ENCODE assay signal across 10 cellular contexts in genomic region chr12:122840580-122841513, GRCh38. TPM values are rescaled to one million over a fixed set of nuclear protein-coding genes. Genes with fewer than 3 reads are reported as not detected.
DNase-seq lines count a peak whose midpoint lies in the region; ATAC-seq and TF ChIP-seq lines count a peak whose summit lies in the region.
"Had no signal": no experiment of that assay in that cellular context is flagged by ENCODE, and none has a peak within 500 bp of the region (broad histone marks: within the 10 kb centered on the region; RNA-seq: fewer than 3 reads in every experiment).

No MANE protein-coding gene starts in this region.

- H3K27me3 Mint-ChIP-seq in chondrocyte (ENCODE audit: low read depth): no peaks in the 10 kb centered on the region
- H3K27me3 Mint-ChIP-seq in T-helper 2 cell treated with Interferon-gamma antibody and Interleukin-4, amounts not matched to agents 5 μg/mL and 100 μg/mL, for 36 hours (ENCODE audit: low read depth): no peaks in the 10 kb centered on the region

- H3K36me3 ChIP-seq in mesodermal cell (ENCODE audit: control insufficient read depth, insufficient read depth, low read length): no peaks in the 10 kb centered on the region
- no peaks in the 10 kb centered on the region for H3K36me3 ChIP-seq in urinary bladder (ENCODE audit: insufficient read depth)
- H3K36me3 ChIP-seq: pancreas had no signal

- peaks cover 24% of the 10 kb centered on the region for H3K4me1 ChIP-seq in mesodermal cell (ENCODE audit: control insufficient read depth, insufficient read depth, low read length, poor library complexity, severe bottlenecking)
- no peaks in the 10 kb centered on the region for H3K4me1 ChIP-seq in urinary bladder (ENCODE audit: insufficient read depth)

- WGBS in mesodermal cell (ENCODE audit: insufficient coverage in 2 of 2), 2 experiments: 83 to 92% methylated on average over 12 to 25 of the region's 26 CpGs
- WGBS in urinary bladder: 82% methylated on average over 26 of the region's 26 CpGs

- H3K4me1 Mint-ChIP-seq in chondrocyte (ENCODE audit: low read depth): peaks cover 39% of the 10 kb centered on the region
- H3K4me1 Mint-ChIP-seq in T-helper 2 cell treated with Interferon-gamma antibody and Interleukin-4, amounts not matched to agents 5 μg/mL and 100 μg/mL, for 36 hours (ENCODE audit: low read depth): peaks cover 17% of the 10 kb centered on the region

- H3K36me3 Mint-ChIP-seq in activated naive CD4-positive, alpha-beta T cell treated with anti-CD3 and anti-CD28 coated beads, Interleukin-2, amount 50 U/mL, for 72 hours: peaks cover 9% of the 10 kb centered on the region in 2 donors
- H3K36me3 Mint-ChIP-seq in chondrocyte (ENCODE audit: low read depth): no peaks in the 10 kb centered on the region
- peaks cover 9% of the 10 kb centered on the region for H3K36me3 Mint-ChIP-seq in T-helper 2 cell treated with Interferon-gamma antibody and Interleukin-4, amounts not matched to agents 5 μg/mL and 100 μg/mL, for 36 hours (ENCODE audit: low read depth)

- H3K4me3 Mint-ChIP-seq in chondrocyte (ENCODE audit: unreplicated experiment): no peak overlapping the region
- no peak overlapping the region for H3K4me3 Mint-ChIP-seq in T-helper 2 cell treated with Interferon-gamma antibody and Interleukin-4, amounts not matched to agents 5 μg/mL and 100 μg/mL, for 36 hours
- H3K4me3 Mint-ChIP-seq: dendritic cell treated with granulocyte-macrophage colony-stimulating factor and Interleukin-4, amounts not matched to agents 40 ng/mL and 50 ng/mL, for 4 days had no signal

- H3K9me3 Mint-ChIP-seq in activated naive CD4-positive, alpha-beta T cell treated with anti-CD3 and anti-CD28 coated beads, Interleukin-2, amount 50 U/mL, for 72 hours: no peaks in the 10 kb centered on the region
- no peaks in the 10 kb centered on the region for H3K9me3 Mint-ChIP-seq in chondrocyte (ENCODE audit: low read depth)
- H3K9me3 Mint-ChIP-seq in T-helper 2 cell treated with Interferon-gamma antibody and Interleukin-4, amounts not matched to agents 5 μg/mL and 100 μg/mL, for 36 hours: no peaks in the 10 kb centered on the region
- H3K9me3 Mint-ChIP-seq: dendritic cell treated with granulocyte-macrophage colony-stimulating factor and Interleukin-4, amounts not matched to agents 40 ng/mL and 50 ng/mL, for 4 days had no signal

- peak in 1 of 2 donors; percentile 51 for DNase-seq in activated naive CD4-positive, alpha-beta T cell treated with anti-CD3 and anti-CD28 coated beads, Interleukin-2, amount 50 U/mL, for 72 hours (ENCODE audit: low spot score in 2 of 2)
- no peak for DNase-seq in activated naive CD4-positive, alpha-beta T cell treated with Interleukin-2 at 50 U/mL for 16 hours
- DNase-seq in chondrocyte (ENCODE audit: low spot score) (no peak), NOMO-1 treated with DMSO at 0.1 percent for 48 hours (lab: John Stamatoyannopoulos, UW; ENCODE audit: unreplicated experiment) (no peak)
- no peak for DNase-seq in T-helper 2 cell treated with Interferon-gamma antibody and Interleukin-4, amounts not matched to agents 5 μg/mL and 100 μg/mL, for 36 hours (ENCODE audit: low spot score)

- H3K9me3 ChIP-seq in mesodermal cell (ENCODE audit: control insufficient read depth, low read length): no peaks in the 10 kb centered on the region
- H3K9me3 ChIP-seq: pancreas had no signal

- no peak for ATAC-seq in activated naive CD4-positive, alpha-beta T cell treated with anti-CD3 and anti-CD28 coated beads, Interleukin-2, amount 50 U/mL, for 72 hours
- ATAC-seq in GM21526 (IDR thresholded peaks at IDR 0.05; ENCODE audit: low FRiP score, unreplicated experiment): no peak

- no peak for TF ChIP-seq CTCF in chondrocyte (IDR thresholded peaks at IDR 0.05)

- H3K27ac Mint-ChIP-seq in activated naive CD4-positive, alpha-beta T cell treated with anti-CD3 and anti-CD28 coated beads, Interleukin-2, amount 50 U/mL, for 72 hours: peak overlapping the region; percentile 70 to 71
- H3K27ac Mint-ChIP-seq in chondrocyte (ENCODE audit: unreplicated experiment): peak overlapping the region; percentile 67
- no peak overlapping the region for H3K27ac Mint-ChIP-seq in T-helper 2 cell treated with Interferon-gamma antibody and Interleukin-4, amounts not matched to agents 5 μg/mL and 100 μg/mL, for 36 hours
- H3K27ac Mint-ChIP-seq: dendritic cell treated with granulocyte-macrophage colony-stimulating factor and Interleukin-4, amounts not matched to agents 40 ng/mL and 50 ng/mL, for 4 days had no signal

- H3K27ac ChIP-seq in mesodermal cell (ENCODE audit: low read depth, low read length, severe bottlenecking): peak overlapping the region; percentile 70
- H3K27ac ChIP-seq in urinary bladder (ENCODE audit: low read depth): peak overlapping the region; percentile 40

- H3K4me3 ChIP-seq in mesodermal cell (ENCODE audit: extremely low read depth, insufficient read depth, low read length, poor library complexity, severe bottlenecking) (no peak overlapping the region), urinary bladder (ENCODE audit: low read depth, low read length) (no peak overlapping the region)
- H3K4me3 ChIP-seq: pancreas had no signal

RNA-seq across cellular contexts. Expression of gene HIP1R, which starts 5.6 kb away (rescaled TPM):
- total RNA-seq in activated naive CD4-positive, alpha-beta T cell treated with anti-CD3 and anti-CD28 coated beads, Interleukin-2, amount 50 U/mL, for 72 hours: 10 to 100 TPM; 16.7 to 48.9 TPM
- total RNA-seq in chondrocyte (13.8 to 14.1 TPM (median 13.8 TPM) in 3 replicates), urinary bladder (17.2 TPM)
- 11.2 TPM for polyA plus RNA-seq in mesodermal cell (2013, experiment 1 of 2)
- polyA plus RNA-seq in mesodermal cell (2013, experiment 2 of 2): 8.2 TPM
- polyA plus RNA-seq in urinary bladder: 16.5 TPM

RNA-seq across cellular contexts. Expression of gene VPS37B, which starts 55.1 kb away (rescaled TPM):
- 10 to 100 TPM; 10.1 to 11.1 TPM for total RNA-seq in activated naive CD4-positive, alpha-beta T cell treated with anti-CD3 and anti-CD28 coated beads, Interleukin-2, amount 50 U/mL, for 72 hours
- total RNA-seq in chondrocyte (17.4 to 25.3 TPM (median 24.4 TPM) in 3 replicates), urinary bladder (18.9 TPM)
- polyA plus RNA-seq in mesodermal cell (2013, experiment 1 of 2): 24.2 TPM
- polyA plus RNA-seq in mesodermal cell (2013, experiment 2 of 2): 18.4 TPM
- 25.2 TPM for polyA plus RNA-seq in urinary bladder
